1 cellular context compared by ENCODE assay signal in the genomic region with DNA sequence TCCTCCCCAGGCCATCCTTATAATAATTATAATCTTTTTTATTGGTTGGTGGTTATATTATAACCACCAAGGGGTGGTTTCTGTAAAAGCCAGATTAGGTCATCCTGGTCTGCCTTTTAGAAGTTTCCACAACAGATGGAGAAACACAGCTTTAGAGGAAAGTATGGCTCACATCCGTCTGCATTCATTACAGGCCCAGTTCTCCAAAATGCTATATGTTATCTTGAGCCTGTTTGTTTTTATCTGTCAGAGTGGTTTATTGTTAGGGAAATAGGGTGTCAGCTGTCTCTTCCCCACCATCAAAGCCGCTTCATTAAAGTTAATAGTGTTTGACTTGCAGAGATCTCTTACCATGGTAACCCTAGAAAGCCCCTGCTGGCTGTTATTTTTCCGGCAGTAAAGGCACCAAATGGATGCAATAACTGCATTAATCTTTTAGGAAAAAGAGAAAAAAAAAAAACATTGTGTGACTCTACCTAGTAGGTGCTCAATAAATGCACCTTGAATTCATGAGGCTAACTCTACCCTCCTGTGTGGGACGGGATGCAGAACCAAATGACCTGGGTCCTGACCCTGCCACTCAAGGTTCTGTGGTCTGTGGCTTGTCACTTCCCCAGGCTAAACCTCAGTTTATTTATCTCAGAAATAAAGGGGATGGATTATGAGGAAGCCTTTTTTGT.
TF ChIP-seq lines count a peak whose summit lies in the region.

No MANE protein-coding gene starts in this region.

TF ChIP-seq in HEK293, 187 proteins besides CTCF, POLR2A, EP300 and RAD21 (continued from another document and continues in another):
- TF ChIP-seq PRDM4 (tag by site-specific recombination; IDR thresholded peaks at IDR 0.05) = peak; percentile 89
- TF ChIP-seq ZBTB44 (tag by site-specific recombination; IDR thresholded peaks at IDR 0.05) = peak; percentile 86
- no peak for TF ChIP-seq ZNF791 (tag by site-specific recombination; IDR thresholded peaks at IDR 0.05)
- TF ChIP-seq MZF1 (tag by site-specific recombination; IDR thresholded peaks at IDR 0.05; ENCODE audit: borderline replicate concordance) = peak; percentile 68; the same call in 1 of the 2 replicates
- peak; percentile 76 for TF ChIP-seq ZNF792 (tag by site-specific recombination; IDR thresholded peaks at IDR 0.05)
- TF ChIP-seq ZNF423 (tag by site-specific recombination; IDR thresholded peaks at IDR 0.05) = 0 out of 2 replicates have a peak, but pooled peaks have one; percentile 22
- TF ChIP-seq ZNF174 (tag by site-specific recombination; IDR thresholded peaks at IDR 0.05) = no peak
- TF ChIP-seq, protein P1, sequence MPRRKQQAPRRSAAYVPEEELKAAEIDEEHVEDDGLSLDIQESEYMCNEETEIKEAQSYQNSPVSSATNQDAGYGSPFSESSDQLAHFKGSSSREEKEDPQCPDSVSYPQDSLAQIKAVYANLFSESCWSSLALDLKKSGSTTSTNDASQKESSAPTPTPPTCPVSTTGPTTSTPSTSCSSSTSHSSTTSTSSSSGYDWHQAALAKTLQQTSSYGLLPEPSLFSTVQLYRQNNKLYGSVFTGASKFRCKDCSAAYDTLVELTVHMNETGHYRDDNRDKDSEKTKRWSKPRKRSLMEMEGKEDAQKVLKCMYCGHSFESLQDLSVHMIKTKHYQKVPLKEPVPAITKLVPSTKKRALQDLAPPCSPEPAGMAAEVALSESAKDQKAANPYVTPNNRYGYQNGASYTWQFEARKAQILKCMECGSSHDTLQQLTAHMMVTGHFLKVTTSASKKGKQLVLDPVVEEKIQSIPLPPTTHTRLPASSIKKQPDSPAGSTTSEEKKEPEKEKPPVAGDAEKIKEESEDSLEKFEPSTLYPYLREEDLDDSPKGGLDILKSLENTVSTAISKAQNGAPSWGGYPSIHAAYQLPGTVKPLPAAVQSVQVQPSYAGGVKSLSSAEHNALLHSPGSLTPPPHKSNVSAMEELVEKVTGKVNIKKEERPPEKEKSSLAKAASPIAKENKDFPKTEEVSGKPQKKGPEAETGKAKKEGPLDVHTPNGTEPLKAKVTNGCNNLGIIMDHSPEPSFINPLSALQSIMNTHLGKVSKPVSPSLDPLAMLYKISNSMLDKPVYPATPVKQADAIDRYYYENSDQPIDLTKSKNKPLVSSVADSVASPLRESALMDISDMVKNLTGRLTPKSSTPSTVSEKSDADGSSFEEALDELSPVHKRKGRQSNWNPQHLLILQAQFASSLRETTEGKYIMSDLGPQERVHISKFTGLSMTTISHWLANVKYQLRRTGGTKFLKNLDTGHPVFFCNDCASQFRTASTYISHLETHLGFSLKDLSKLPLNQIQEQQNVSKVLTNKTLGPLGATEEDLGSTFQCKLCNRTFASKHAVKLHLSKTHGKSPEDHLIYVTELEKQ (tag by site-specific recombination; IDR thresholded peaks at IDR 0.05; ENCODE audit: borderline replicate concordance) = peak; percentile 56; the same call in 1 of the 2 replicates
- TF ChIP-seq, protein P2, sequence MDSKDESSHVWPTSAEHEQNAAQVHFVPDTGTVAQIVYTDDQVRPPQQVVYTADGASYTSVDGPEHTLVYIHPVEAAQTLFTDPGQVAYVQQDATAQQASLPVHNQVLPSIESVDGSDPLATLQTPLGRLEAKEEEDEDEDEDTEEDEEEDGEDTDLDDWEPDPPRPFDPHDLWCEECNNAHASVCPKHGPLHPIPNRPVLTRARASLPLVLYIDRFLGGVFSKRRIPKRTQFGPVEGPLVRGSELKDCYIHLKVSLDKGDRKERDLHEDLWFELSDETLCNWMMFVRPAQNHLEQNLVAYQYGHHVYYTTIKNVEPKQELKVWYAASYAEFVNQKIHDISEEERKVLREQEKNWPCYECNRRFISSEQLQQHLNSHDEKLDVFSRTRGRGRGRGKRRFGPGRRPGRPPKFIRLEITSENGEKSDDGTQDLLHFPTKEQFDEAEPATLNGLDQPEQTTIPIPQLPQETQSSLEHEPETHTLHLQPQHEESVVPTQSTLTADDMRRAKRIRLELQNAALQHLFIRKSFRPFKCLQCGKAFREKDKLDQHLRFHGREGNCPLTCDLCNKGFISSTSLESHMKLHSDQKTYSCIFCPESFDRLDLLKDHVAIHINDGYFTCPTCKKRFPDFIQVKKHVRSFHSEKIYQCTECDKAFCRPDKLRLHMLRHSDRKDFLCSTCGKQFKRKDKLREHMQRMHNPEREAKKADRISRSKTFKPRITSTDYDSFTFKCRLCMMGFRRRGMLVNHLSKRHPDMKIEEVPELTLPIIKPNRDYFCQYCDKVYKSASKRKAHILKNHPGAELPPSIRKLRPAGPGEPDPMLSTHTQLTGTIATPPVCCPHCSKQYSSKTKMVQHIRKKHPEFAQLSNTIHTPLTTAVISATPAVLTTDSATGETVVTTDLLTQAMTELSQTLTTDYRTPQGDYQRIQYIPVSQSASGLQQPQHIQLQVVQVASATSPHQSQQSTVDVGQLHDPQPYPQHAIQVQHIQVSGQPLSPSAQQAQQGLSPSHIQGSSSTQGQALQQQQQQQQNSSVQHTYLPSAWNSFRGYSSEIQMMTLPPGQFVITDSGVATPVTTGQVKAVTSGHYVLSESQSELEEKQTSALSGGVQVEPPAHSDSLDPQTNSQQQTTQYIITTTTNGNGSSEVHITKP (tag by site-specific recombination; IDR thresholded peaks at IDR 0.05) = 0 out of 2 replicates have a peak, but pooled peaks have one; percentile 11
- peak; percentile 76 for TF ChIP-seq OSR2 (tag by site-specific recombination; IDR thresholded peaks at IDR 0.05)
- TF ChIP-seq, protein P3, sequence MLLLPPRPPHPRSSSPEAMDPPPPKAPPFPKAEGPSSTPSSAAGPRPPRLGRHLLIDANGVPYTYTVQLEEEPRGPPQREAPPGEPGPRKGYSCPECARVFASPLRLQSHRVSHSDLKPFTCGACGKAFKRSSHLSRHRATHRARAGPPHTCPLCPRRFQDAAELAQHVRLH (tag by site-specific recombination; IDR thresholded peaks at IDR 0.05) = peak; percentile 70; the same call in 1 of the 2 replicates
- TF ChIP-seq, protein P4, sequence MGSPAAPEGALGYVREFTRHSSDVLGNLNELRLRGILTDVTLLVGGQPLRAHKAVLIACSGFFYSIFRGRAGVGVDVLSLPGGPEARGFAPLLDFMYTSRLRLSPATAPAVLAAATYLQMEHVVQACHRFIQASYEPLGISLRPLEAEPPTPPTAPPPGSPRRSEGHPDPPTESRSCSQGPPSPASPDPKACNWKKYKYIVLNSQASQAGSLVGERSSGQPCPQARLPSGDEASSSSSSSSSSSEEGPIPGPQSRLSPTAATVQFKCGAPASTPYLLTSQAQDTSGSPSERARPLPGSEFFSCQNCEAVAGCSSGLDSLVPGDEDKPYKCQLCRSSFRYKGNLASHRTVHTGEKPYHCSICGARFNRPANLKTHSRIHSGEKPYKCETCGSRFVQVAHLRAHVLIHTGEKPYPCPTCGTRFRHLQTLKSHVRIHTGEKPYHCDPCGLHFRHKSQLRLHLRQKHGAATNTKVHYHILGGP (tag by site-specific recombination; IDR thresholded peaks at IDR 0.05) = peak; percentile 40; the same call in 1 of the 2 replicates
- peak; percentile 97 for TF ChIP-seq ZNF664 (tag by site-specific recombination; IDR thresholded peaks at IDR 0.05)
- TF ChIP-seq, protein P5, sequence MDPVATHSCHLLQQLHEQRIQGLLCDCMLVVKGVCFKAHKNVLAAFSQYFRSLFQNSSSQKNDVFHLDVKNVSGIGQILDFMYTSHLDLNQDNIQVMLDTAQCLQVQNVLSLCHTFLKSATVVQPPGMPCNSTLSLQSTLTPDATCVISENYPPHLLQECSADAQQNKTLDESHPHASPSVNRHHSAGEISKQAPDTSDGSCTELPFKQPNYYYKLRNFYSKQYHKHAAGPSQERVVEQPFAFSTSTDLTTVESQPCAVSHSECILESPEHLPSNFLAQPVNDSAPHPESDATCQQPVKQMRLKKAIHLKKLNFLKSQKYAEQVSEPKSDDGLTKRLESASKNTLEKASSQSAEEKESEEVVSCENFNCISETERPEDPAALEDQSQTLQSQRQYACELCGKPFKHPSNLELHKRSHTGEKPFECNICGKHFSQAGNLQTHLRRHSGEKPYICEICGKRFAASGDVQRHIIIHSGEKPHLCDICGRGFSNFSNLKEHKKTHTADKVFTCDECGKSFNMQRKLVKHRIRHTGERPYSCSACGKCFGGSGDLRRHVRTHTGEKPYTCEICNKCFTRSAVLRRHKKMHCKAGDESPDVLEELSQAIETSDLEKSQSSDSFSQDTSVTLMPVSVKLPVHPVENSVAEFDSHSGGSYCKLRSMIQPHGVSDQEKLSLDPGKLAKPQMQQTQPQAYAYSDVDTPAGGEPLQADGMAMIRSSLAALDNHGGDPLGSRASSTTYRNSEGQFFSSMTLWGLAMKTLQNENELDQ (tag by site-specific recombination; IDR thresholded peaks at IDR 0.05; ENCODE audit: low read depth) = no peak
- TF ChIP-seq ZNF510 (tag by site-specific recombination; IDR thresholded peaks at IDR 0.05; ENCODE audit: insufficient replicate concordance) = peak; percentile 71
- peak; percentile 83 for TF ChIP-seq GFI1B (tag by site-specific recombination; IDR thresholded peaks at IDR 0.05)
- TF ChIP-seq ZNF610 (tag by site-specific recombination; IDR thresholded peaks at IDR 0.05; ENCODE audit: borderline replicate concordance) = peak; percentile 45; the same call in 1 of the 2 replicates
- TF ChIP-seq ZNF266 (tag by site-specific recombination; IDR thresholded peaks at IDR 0.05; ENCODE audit: low read depth) = no peak
- TF ChIP-seq ZEB2 (tag by site-specific recombination; IDR thresholded peaks at IDR 0.05) = peak; percentile 88
- TF ChIP-seq ZNF341 (tag by site-specific recombination; IDR thresholded peaks at IDR 0.05; ENCODE audit: low read depth) = peak; percentile 75
- no peak for TF ChIP-seq ZNF221 (tag by site-specific recombination; IDR thresholded peaks at IDR 0.05; ENCODE audit: borderline replicate concordance)
- TF ChIP-seq, protein P6, sequence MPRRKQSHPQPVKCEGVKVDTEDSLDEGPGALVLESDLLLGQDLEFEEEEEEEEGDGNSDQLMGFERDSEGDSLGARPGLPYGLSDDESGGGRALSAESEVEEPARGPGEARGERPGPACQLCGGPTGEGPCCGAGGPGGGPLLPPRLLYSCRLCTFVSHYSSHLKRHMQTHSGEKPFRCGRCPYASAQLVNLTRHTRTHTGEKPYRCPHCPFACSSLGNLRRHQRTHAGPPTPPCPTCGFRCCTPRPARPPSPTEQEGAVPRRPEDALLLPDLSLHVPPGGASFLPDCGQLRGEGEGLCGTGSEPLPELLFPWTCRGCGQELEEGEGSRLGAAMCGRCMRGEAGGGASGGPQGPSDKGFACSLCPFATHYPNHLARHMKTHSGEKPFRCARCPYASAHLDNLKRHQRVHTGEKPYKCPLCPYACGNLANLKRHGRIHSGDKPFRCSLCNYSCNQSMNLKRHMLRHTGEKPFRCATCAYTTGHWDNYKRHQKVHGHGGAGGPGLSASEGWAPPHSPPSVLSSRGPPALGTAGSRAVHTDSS (tag by site-specific recombination; IDR thresholded peaks at IDR 0.05) = 0 out of 2 replicates have a peak, but pooled peaks have one; percentile 23
- peak; percentile 65 for TF ChIP-seq SP7 (tag by site-specific recombination; IDR thresholded peaks at IDR 0.05)
- TF ChIP-seq WT1 (tag by site-specific recombination; IDR thresholded peaks at IDR 0.05) = peak; percentile 48; the same call in 1 of the 2 replicates
